In the genomic region with DNA sequence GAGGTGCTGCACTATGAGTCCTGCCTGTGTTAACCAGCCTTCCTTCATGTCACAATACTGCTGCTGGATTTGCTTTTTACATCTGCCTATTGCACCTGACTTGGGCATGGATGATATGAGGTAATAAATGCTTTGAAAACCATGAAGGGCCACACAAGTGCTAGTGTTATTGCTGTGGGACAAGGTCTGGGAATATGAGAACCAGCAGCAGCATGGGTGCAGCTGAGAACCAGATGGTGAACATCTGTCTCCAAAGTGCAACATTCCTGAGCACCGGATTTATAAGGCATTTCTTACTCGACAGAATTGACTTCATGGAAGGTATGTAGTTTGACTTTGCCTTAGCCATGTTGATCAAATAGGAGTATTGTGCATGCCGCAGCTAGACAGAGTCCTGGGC, we compare ENCODE assay signal across 25 cellular contexts. TPM values are rescaled to one million over a fixed set of nuclear protein-coding genes. Genes with fewer than 3 reads are reported as not detected.
DNase-seq lines count a peak whose midpoint lies in the region; ATAC-seq and TF ChIP-seq lines count a peak whose summit lies in the region.
"Had no signal": no experiment of that assay in that cellular context is flagged by ENCODE, and none has a peak within 500 bp of the region (broad histone marks: within the 10 kb centered on the region; RNA-seq: fewer than 3 reads in every experiment).

No MANE protein-coding gene starts in this region.

- no peak overlapping the region for H2BK15ac ChIP-seq in neuronal stem cell (ENCODE audit: low read length)

- H3K4me3 Mint-ChIP-seq in stimulated activated memory B cell treated with anti-CD40 and anti-IgM and Interleukin-4, amounts not matched to agents 10 μg/mL and 1 μg/mL and 100 μg/mL, for 72 hours: no peak overlapping the region
- H3K4me3 Mint-ChIP-seq: CD4-positive, alpha-beta T cell; HFFc6 had no signal

- no peaks in the 10 kb centered on the region for H3K9me3 ChIP-seq in neuronal stem cell (replicated peaks in 1 of 2; ENCODE audit: control insufficient read depth in 2 of 2, insufficient read depth in 1 of 2, low read depth in 1 of 2, low read length in 2 of 2)
- H3K9me3 ChIP-seq: A549; BLaER1 treated with 17β-estradiol and CSF1 and Interleukin-3, amounts not matched to agents 10 nM and 100 nM; MG63 had no signal

- H3K79me1 ChIP-seq in neuronal stem cell (ENCODE audit: low read depth, low read length): no peaks in the 10 kb centered on the region

- no CpG with 5 or more reads among the region's 3 CpGs for WGBS in neuronal stem cell (ENCODE audit: extremely low coverage in 2 of 2, insufficient read length in 2 of 2, insufficient replicate concordance in 1 of 2), 2 donors

- ATAC-seq in stimulated activated memory B cell treated with anti-CD40 and anti-IgM and Interleukin-4, amounts not matched to agents 10 μg/mL and 1 μg/mL and 100 μg/mL, for 72 hours: no peak
- no peak for ATAC-seq in HG03521 (IDR thresholded peaks at IDR 0.05; ENCODE audit: unreplicated experiment)
- ATAC-seq: A549, Panc1 had no signal

- no peak overlapping the region for H2BK120ac ChIP-seq in neuronal stem cell (ENCODE audit: low read depth, low read length)

- no peaks in the 10 kb centered on the region for H3K27me3 ChIP-seq in neuronal stem cell (ENCODE audit: control insufficient read depth in 3 of 3, insufficient read depth in 3 of 3, low read depth in 1 of 3, low read length in 3 of 3)
- H3K27me3 ChIP-seq: BLaER1 treated with 17β-estradiol and CSF1 and Interleukin-3, amounts not matched to agents 10 nM and 100 nM; MG63 had no signal

- no peak overlapping the region for H3K4me2 ChIP-seq in neuronal stem cell (ENCODE audit: insufficient read depth, low read length, poor library complexity, severe bottlenecking)
- H3K4me2 ChIP-seq: A549; BLaER1 treated with 17β-estradiol and CSF1 and Interleukin-3, amounts not matched to agents 10 nM and 100 nM had no signal

- no peaks in the 10 kb centered on the region for H3K4me1 ChIP-seq in neuronal stem cell (ENCODE audit: control insufficient read depth in 2 of 2, insufficient read depth in 1 of 2, low read depth in 1 of 2, low read length in 2 of 2)
- H3K4me1 ChIP-seq: A549; BLaER1 treated with 17β-estradiol and CSF1 and Interleukin-3, amounts not matched to agents 10 nM and 100 nM had no signal

- H3K27ac Mint-ChIP-seq in stimulated activated memory B cell treated with anti-CD40 and anti-IgM and Interleukin-4, amounts not matched to agents 10 μg/mL and 1 μg/mL and 100 μg/mL, for 72 hours: no peak overlapping the region
- H3K27ac Mint-ChIP-seq: CD4-positive, alpha-beta T cell; HFFc6 had no signal

- H3K23ac ChIP-seq in neuronal stem cell (ENCODE audit: low read depth, low read length, poor library complexity): no peak overlapping the region

- H3K4ac ChIP-seq in neuronal stem cell (ENCODE audit: low read length): no peak overlapping the region

- H3K4me1 Mint-ChIP-seq in stimulated activated memory B cell treated with anti-CD40 and anti-IgM and Interleukin-4, amounts not matched to agents 10 μg/mL and 1 μg/mL and 100 μg/mL, for 72 hours: no peaks in the 10 kb centered on the region

- no peak for TF ChIP-seq CTCF in HFF-Myc (IDR thresholded peaks at IDR 0.05; ENCODE audit: low read depth, low read length, missing control alignments)
- TF ChIP-seq CTCF in fibroblast of mammary gland (conservative IDR thresholded peaks at IDR 0.05; ENCODE audit: control insufficient read depth, insufficient read depth, low read depth, low read length): no peak

- no peak overlapping the region for H2AFZ ChIP-seq in neuronal stem cell (ENCODE audit: low read length)

- DNase-seq in AG20443 (ENCODE audit: low spot score): peak; percentile 17
- DNase-seq in HFF-Myc (ENCODE audit: extremely low read depth, low read depth): peak; percentile 78
- DNase-seq in fibroblast of mammary gland (ENCODE audit: low read depth): peak; percentile 31
- no peak for DNase-seq in neuronal stem cell (ENCODE audit: low spot score)
- no peak for DNase-seq in NCI-H446 treated with DMSO at 0.1 percent for 48 hours (lab: John Stamatoyannopoulos, UW)
- DNase-seq: CD4-positive, alpha-beta T cell; H7; HFFc6; KG1; MG63; NCI-H1105 treated with DMSO at 0.1 percent for 48 hours; NCI-H146; NCI-H1930; NCI-H2107; NCI-H446; NCI-H526; NK-92 treated with Interleukin-12 subunit alpha and Interleukin-12 subunit beta, amount 100 ng/mL, for 24 hours; SHP77; T-helper 1 cell had no signal

- H3K9me3 Mint-ChIP-seq in stimulated activated memory B cell treated with anti-CD40 and anti-IgM and Interleukin-4, amounts not matched to agents 10 μg/mL and 1 μg/mL and 100 μg/mL, for 72 hours: no peaks in the 10 kb centered on the region
- H3K9me3 Mint-ChIP-seq: CD4-positive, alpha-beta T cell; HFFc6 had no signal

- no peak overlapping the region for H3K14ac ChIP-seq in neuronal stem cell (ENCODE audit: low read length)

- no peak overlapping the region for H2BK5ac ChIP-seq in neuronal stem cell (ENCODE audit: low read length)

- H2BK12ac ChIP-seq in neuronal stem cell (ENCODE audit: low read length): no peak overlapping the region

- H3K9ac ChIP-seq in neuronal stem cell (ENCODE audit: low read depth, low read length, poor library complexity): no peak overlapping the region
- H3K9ac ChIP-seq: BLaER1 treated with 17β-estradiol and CSF1 and Interleukin-3, amounts not matched to agents 10 nM and 100 nM had no signal

- H3K27ac ChIP-seq in neuronal stem cell (replicated peaks; ENCODE audit: low read length): no peak overlapping the region
- H3K27ac ChIP-seq: A549; BLaER1 treated with 17β-estradiol and CSF1 and Interleukin-3, amounts not matched to agents 10 nM and 100 nM; RWPE1 had no signal

- H4K8ac ChIP-seq in neuronal stem cell (ENCODE audit: low read depth, low read length): no peak overlapping the region

- peaks cover 40% of the 10 kb centered on the region for H3K36me3 Mint-ChIP-seq in stimulated activated memory B cell treated with anti-CD40 and anti-IgM and Interleukin-4, amounts not matched to agents 10 μg/mL and 1 μg/mL and 100 μg/mL, for 72 hours

- H3K27me3 Mint-ChIP-seq in stimulated activated memory B cell treated with anti-CD40 and anti-IgM and Interleukin-4, amounts not matched to agents 10 μg/mL and 1 μg/mL and 100 μg/mL, for 72 hours: no peaks in the 10 kb centered on the region
- H3K27me3 Mint-ChIP-seq: CD4-positive, alpha-beta T cell had no signal

- no peak overlapping the region for H4K91ac ChIP-seq in neuronal stem cell (ENCODE audit: low read depth, low read length, poor library complexity)

- peaks cover 22 to 92% of the 10 kb centered on the region in 2 donors for H3K36me3 ChIP-seq in neuronal stem cell (replicated peaks in 1 of 2; ENCODE audit: control insufficient read depth in 2 of 2, insufficient read depth in 2 of 2, low read length in 2 of 2)

- H3K4me3 ChIP-seq in HFF-Myc (replicated peaks; ENCODE audit: low read depth, low read length) (no peak overlapping the region), fibroblast of mammary gland (ENCODE audit: control insufficient read depth, low read depth, low read length) (no peak overlapping the region), neuronal stem cell (ENCODE audit: low read length in 2 of 2) (no peak overlapping the region)
- H3K4me3 ChIP-seq: A549; BLaER1 treated with 17β-estradiol and CSF1 and Interleukin-3, amounts not matched to agents 10 nM and 100 nM; MG63 had no signal

- no peak overlapping the region for H3K18ac ChIP-seq in neuronal stem cell (ENCODE audit: low read length)

- H2AK5ac ChIP-seq in neuronal stem cell (ENCODE audit: low read depth, low read length): no peak overlapping the region

RNA-seq across cellular contexts. Expression of a gene that starts 16.5 kb away (rescaled TPM):
- polyA plus RNA-seq in neuronal stem cell (2013, experiment 1 of 2): 19.1 TPM
- 19.2 TPM for polyA plus RNA-seq in neuronal stem cell (2013, experiment 2 of 2)

RNA-seq across cellular contexts. Expression of a gene that starts 44.9 kb away (rescaled TPM):
- polyA plus RNA-seq in neuronal stem cell (2013, experiment 1 of 2): 11.5 TPM
- polyA plus RNA-seq in neuronal stem cell (2013, experiment 2 of 2): 11.6 TPM

Comparison
In these comparisons a context has a peak if more than half of its experiments do, and no peak if none do; other contexts are left out.
1. DNase-seq: peak in AG20443 (single experiment), HFF-Myc (single experiment) and fibroblast of mammary gland (single experiment); none in neuronal stem cell (single experiment) and NCI-H446 treated with DMSO at 0.1 percent for 48 hours (single experiment).